Comparison of ENCODE assay signal across 8 cellular contexts in the genomic region with DNA sequence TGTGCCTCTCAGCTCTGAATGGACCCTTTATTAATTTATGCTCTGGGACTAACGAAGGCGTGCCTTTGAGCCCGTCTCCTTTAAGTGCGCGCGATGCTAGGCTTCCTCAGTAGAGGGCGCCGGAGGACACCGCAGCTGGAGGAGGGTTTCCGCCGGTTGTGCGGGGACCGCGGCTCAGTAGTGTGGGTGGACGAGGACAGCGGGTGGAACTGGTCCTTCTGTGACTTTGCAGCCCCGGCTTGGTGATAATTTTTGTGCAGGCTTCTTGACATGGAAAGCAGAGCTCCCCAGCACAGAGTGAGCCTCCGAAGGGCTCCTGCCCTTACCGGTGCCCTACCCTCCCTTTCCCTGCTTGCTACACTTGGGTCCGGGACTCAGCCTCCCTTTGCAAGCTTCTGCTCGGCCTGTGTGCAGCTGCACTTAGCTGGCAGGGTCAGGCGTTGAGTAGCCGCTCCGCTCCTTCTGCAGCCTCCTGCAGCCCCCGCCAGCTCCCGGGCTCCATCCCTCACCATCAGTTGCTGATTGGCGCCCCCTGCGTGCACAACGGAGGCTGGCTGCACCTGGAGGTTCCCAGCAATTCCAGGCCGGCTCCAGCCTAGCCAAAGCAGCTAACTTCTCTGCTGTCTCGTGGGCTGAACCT. TPM values are rescaled to one million over a fixed set of nuclear protein-coding genes. Genes with fewer than 3 reads are reported as not detected.
DNase-seq lines count a peak whose midpoint lies in the region; ATAC-seq, FAIRE-seq and TF ChIP-seq lines count a peak whose summit lies in the region.

No MANE protein-coding gene starts in this region.

- no peaks in the 10 kb centered on the region for H3K27me3 ChIP-seq in keratinocyte (ENCODE audit: control insufficient read depth, extremely low read depth, insufficient read depth, low read length)

- H3K79me2 ChIP-seq in keratinocyte (ENCODE audit: control insufficient read depth, insufficient read depth, low read length) = no peaks in the 10 kb centered on the region

- peak; percentile 80 for ATAC-seq in GM18519 (IDR thresholded peaks at IDR 0.05; ENCODE audit: low FRiP score, unreplicated experiment)
- ATAC-seq in HG03060 (IDR thresholded peaks at IDR 0.05; ENCODE audit: low read depth, unreplicated experiment) = peak; percentile 51
- ATAC-seq in activated CD4-positive, CD25-positive, alpha-beta regulatory T cell treated with anti-CD3 and anti-CD28 coated beads, Interleukin-2, amount 50 U/mL, for 24 hours = peak; percentile 82 to 90
- peak; percentile 82 for ATAC-seq in central memory CD8-positive, alpha-beta T cell (replicated peaks; ENCODE audit: extremely low read depth, poor library complexity, severe bottlenecking)

- H3K4me3 Mint-ChIP-seq in central memory CD8-positive, alpha-beta T cell = peak overlapping the region; percentile 80

- peaks cover 7% of the 10 kb centered on the region for H3K4me1 ChIP-seq in keratinocyte (ENCODE audit: control insufficient read depth, extremely low read depth, insufficient read depth, low read length)

- peak overlapping the region; percentile 98 for H2AFZ ChIP-seq in keratinocyte (ENCODE audit: control insufficient read depth, low read length)

- peak; percentile 52 for DNase-seq in A172 (ENCODE audit: low spot score)
- peak; percentile 30 for DNase-seq in NCI-H2171 (lab: John Stamatoyannopoulos, UW)
- DNase-seq in central memory CD8-positive, alpha-beta T cell (ENCODE audit: low spot score in 2 of 2) = peak; percentile 58 to 70
- no peak for DNase-seq in keratinocyte (ENCODE audit: low read depth, low spot score)
- DNase-seq in stimulated activated CD4-positive, alpha-beta T cell treated with anti-CD3 and anti-CD28 coated beads, Interleukin-12 subunit alpha, Interleukin-12 subunit beta, amount 100 ng/mL, for 48 hours (ENCODE audit: low read depth in 2 of 3, low spot score in 1 of 3) = peak; percentile 63 to 84 (median 71)

- H4K20me1 ChIP-seq in keratinocyte (ENCODE audit: control insufficient read depth, extremely low read depth, insufficient read depth, low read length) = no peaks in the 10 kb centered on the region

- peak overlapping the region; percentile 91 for H3K4me2 ChIP-seq in keratinocyte (ENCODE audit: control insufficient read depth, extremely low read depth, insufficient read depth, low read depth, low read length)

- peak overlapping the region; percentile 43 to 78 (median 72) for H3K4me3 ChIP-seq in keratinocyte (ENCODE audit: control insufficient read depth in 2 of 3, extremely low read depth in 1 of 3, insufficient read depth in 2 of 3, low read depth in 1 of 3, low read length in 3 of 3)

- H3K9me1 ChIP-seq in keratinocyte (ENCODE audit: control insufficient read depth, extremely low read depth, insufficient read depth, low read length) = no peaks in the 10 kb centered on the region

- H3K9me3 ChIP-seq in keratinocyte (ENCODE audit: control insufficient read depth, low read depth, low read length) = no peaks in the 10 kb centered on the region

- dilution Hi-C loops in keratinocyte (cut with MboI; ENCODE audit: extremely low pct_ligation_motif_present, low sequenced_read_pairs) = no loop called here

- H3K9ac ChIP-seq in keratinocyte (ENCODE audit: control insufficient read depth, extremely low read depth, insufficient read depth, low read length) = peak overlapping the region; percentile 36

- H3K27ac Mint-ChIP-seq in central memory CD8-positive, alpha-beta T cell (ENCODE audit: low read depth) = no peak overlapping the region

- H3K27me3 Mint-ChIP-seq in central memory CD8-positive, alpha-beta T cell = peaks cover 22% of the 10 kb centered on the region

- no peak overlapping the region for H3K27ac ChIP-seq in keratinocyte (ENCODE audit: control insufficient read depth, insufficient read depth, low read length)

- FAIRE-seq in keratinocyte (lab: Jason Lieb, UNC) = peak; percentile 57

- H3K9me3 Mint-ChIP-seq in central memory CD8-positive, alpha-beta T cell = no peaks in the 10 kb centered on the region

- peaks cover 7% of the 10 kb centered on the region for H3K36me3 Mint-ChIP-seq in central memory CD8-positive, alpha-beta T cell (ENCODE audit: insufficient read depth)

- peak; percentile 68 to 95 (median 81) for TF ChIP-seq CTCF in keratinocyte (optimal IDR thresholded peaks at IDR 0.05 in 1 of 3, IDR thresholded peaks at IDR 0.05 in 1 of 3, conservative IDR thresholded peaks at IDR 0.05 in 1 of 3; ENCODE audit: extremely low read depth in 1 of 3, insufficient read depth in 2 of 3, low read length in 3 of 3)

- peaks cover 11% of the 10 kb centered on the region for H3K4me1 Mint-ChIP-seq in central memory CD8-positive, alpha-beta T cell

- H3K36me3 ChIP-seq in keratinocyte (ENCODE audit: control insufficient read depth in 2 of 2, extremely low read depth in 1 of 2, insufficient read depth in 2 of 2, low read length in 2 of 2) = no peaks in the 10 kb centered on the region

RNA-seq across cellular contexts. Expression of a gene that starts 26.8 kb away (rescaled TPM):
- total RNA-seq in A172 (2014; rRNA removed; shearing (Covaris generic)) = 12.3 and 13.3 TPM in 2 replicates
- polyA plus RNA-seq in keratinocyte = 14.3 to 20.6 TPM (median 17.8 TPM) in 3 replicates
- 61.6 TPM for polyA plus RNA-seq in keratinocyte (2011; ENCODE audit: low read depth)
- 9.0 and 14.1 TPM in 2 replicates for polyA plus RNA-seq in keratinocyte (2011; cell fraction: cytosol; rRNA removed)
- polyA plus RNA-seq in keratinocyte (2011; cell fraction: nucleus; rRNA removed) = 39.9 and 52.6 TPM in 2 replicates
- 19.4 and 21.0 TPM in 2 replicates for polyA plus RNA-seq in keratinocyte (2012; ENCODE audit: low replicate concordance)
- 7.6 to 30.7 TPM (median 14.7 TPM) in 3 replicates for polyA minus RNA-seq in keratinocyte
- 9.0 TPM for polyA minus RNA-seq in keratinocyte (2011; cell fraction: cytosol; rRNA and poly(A)+ RNA removed)
- polyA minus RNA-seq in keratinocyte (2011; cell fraction: nucleus; rRNA and poly(A)+ RNA removed) = 23.8 and 49.0 TPM in 2 replicates
